In genomic region chr7:143444063-143444782, GRCh38 we compare ENCODE assay signal across 32 cellular contexts. TPM values are rescaled to one million over a fixed set of nuclear protein-coding genes. Genes with fewer than 3 reads are reported as not detected.
"Had no signal": no experiment of that assay in that cellular context is flagged by ENCODE, and none has a peak within 500 bp of the region (broad histone marks: within the 10 kb centered on the region; RNA-seq: fewer than 3 reads in every experiment).

No MANE protein-coding gene starts in this region.

- FAIRE-seq: bronchial epithelial cell, TTC549 had no signal

- H3K27me3 ChIP-seq: ascending aorta, cardiac muscle cell had no signal

- H3K4me1 ChIP-seq: ascending aorta had no signal

- H3K27ac ChIP-seq: ascending aorta, cardiac muscle cell, VCaP had no signal

- H3K4me3 ChIP-seq: ascending aorta, cardiac muscle cell had no signal

- DNase-seq: activated B cell treated with CpG ODN at 0.5 μM for 24 hours; activated CD4-positive, alpha-beta memory T cell treated with anti-CD3 and anti-CD28 coated beads for 36 hours; activated CD4-positive, alpha-beta T cell treated with anti-CD3 and anti-CD28 coated beads for 4 hours; activated CD4-positive, alpha-beta T cell treated with anti-CD3 and anti-CD28 coated beads, Interleukin-2, amount 10 ng/mL, durations not matched to agents 24 days and 14 days; activated CD4-positive, alpha-beta T cell treated with anti-CD3 and anti-CD28 coated beads, Interleukin-2, amount 50 U/mL, for 1 hour; activated CD4-positive, alpha-beta T cell treated with anti-CD3 and anti-CD28 coated beads, Interleukin-2, amount 50 U/mL, for 4 hours; activated CD4-positive, CD25-positive, alpha-beta regulatory T cell treated with anti-CD3 and anti-CD28 coated beads, Interleukin-2, amount 50 U/mL, for 72 hours; activated CD8-positive, alpha-beta memory T cell treated with anti-CD3 and anti-CD28 coated beads, Interleukin-2, amount 50 U/mL, for 4 hours; activated CD8-positive, alpha-beta T cell treated with anti-CD3 and anti-CD28 coated beads for 36 hours; activated effector memory CD4-positive, alpha-beta T cell treated with Interleukin-2 at 50 U/mL for 16 hours; activated gamma-delta T cell; activated naive CD4-positive, alpha-beta T cell treated with anti-CD3 and anti-CD28 coated beads, Interleukin-2, amount 10 ng/mL, durations not matched to agents 7 days and 5 days; activated naive CD4-positive, alpha-beta T cell treated with Interleukin-2 at 50 U/mL for 16 hours; activated naive CD8-positive, alpha-beta T cell treated with anti-CD3 and anti-CD28 coated beads, Interleukin-2, amount 10 ng/mL, durations not matched to agents 7 days and 5 days; activated naive CD8-positive, alpha-beta T cell treated with anti-CD3 and anti-CD28 coated beads, Interleukin-2, amount 50 U/mL, for 24 hours; activated T-cell treated with anti-CD3 and anti-CD28 coated beads, Interleukin-2, amount 50 U/mL, for 24 hours; activated T-cell treated with anti-CD3 and anti-CD28 coated beads, Interleukin-2, amount 50 U/mL, for 48 hours; amygdala; anterior cingulate cortex; caudate nucleus; cerebellar nuclear complex; T-helper 1 cell; T-helper 2 cell; T-helper 9 cell had no signal

- ATAC-seq: activated CD8-positive, alpha-beta T cell treated with anti-CD3 and anti-CD28 coated beads for 36 hours; activated naive CD8-positive, alpha-beta T cell treated with anti-CD3 and anti-CD28 coated beads, Interleukin-2, amount 50 U/mL, for 24 hours had no signal

- H3K36me3 ChIP-seq: ascending aorta, cardiac muscle cell had no signal

- H3K9me3 ChIP-seq: ascending aorta had no signal

RNA-seq across cellular contexts. Expression of gene TAS2R60, which starts 1.0 kb away (rescaled TPM):
- total RNA-seq: activated B cell treated with CpG ODN at 0.5 μM for 24 hours; activated CD4-positive, alpha-beta memory T cell treated with anti-CD3 and anti-CD28 coated beads for 36 hours; activated CD4-positive, alpha-beta T cell treated with anti-CD3 and anti-CD28 coated beads, Interleukin-2, amount 10 ng/mL, durations not matched to agents 24 days and 14 days; activated CD8-positive, alpha-beta memory T cell treated with anti-CD3 and anti-CD28 coated beads for 36 hours; activated CD8-positive, alpha-beta T cell treated with anti-CD3 and anti-CD28 coated beads for 36 hours; activated T-helper 2 cell treated with anti-CD3 and anti-CD28 coated beads, Interferon-gamma antibody, Interleukin-2, Interleukin-4, amounts not matched to agents 10 μg/mL and 5 μg/mL and 100 μg/mL, durations not matched to agents 14 hours and 24 hours and 36 hours; ascending aorta; bronchial epithelial cell; cardiac muscle cell had no signal
- polyA plus RNA-seq: adipose tissue, cardiac muscle cell had no signal

RNA-seq across cellular contexts. Expression of gene TAS2R41, which starts 33.5 kb away (rescaled TPM):
- total RNA-seq: activated B cell treated with CpG ODN at 0.5 μM for 24 hours; activated CD4-positive, alpha-beta memory T cell treated with anti-CD3 and anti-CD28 coated beads for 36 hours; activated CD4-positive, alpha-beta T cell treated with anti-CD3 and anti-CD28 coated beads, Interleukin-2, amount 10 ng/mL, durations not matched to agents 24 days and 14 days; activated CD8-positive, alpha-beta memory T cell treated with anti-CD3 and anti-CD28 coated beads for 36 hours; activated CD8-positive, alpha-beta T cell treated with anti-CD3 and anti-CD28 coated beads for 36 hours; activated naive CD8-positive, alpha-beta T cell treated with anti-CD3 and anti-CD28 coated beads, Interleukin-2, amount 10 ng/mL, durations not matched to agents 7 days and 5 days; activated T-helper 2 cell treated with anti-CD3 and anti-CD28 coated beads, Interferon-gamma antibody, Interleukin-2, Interleukin-4, amounts not matched to agents 10 μg/mL and 5 μg/mL and 100 μg/mL, durations not matched to agents 14 hours and 24 hours and 36 hours; ascending aorta; bronchial epithelial cell; cardiac muscle cell had no signal
- polyA plus RNA-seq: adipose tissue, cardiac muscle cell had no signal

RNA-seq across cellular contexts. Expression of gene EPHA1, which starts 35.6 kb away (rescaled TPM):
- total RNA-seq: activated B cell treated with CpG ODN at 0.5 μM for 24 hours, ascending aorta had no signal
